14 cellular contexts compared by ENCODE assay signal in genomic region chr1:151368745-151369610, GRCh38. TPM values are rescaled to one million over a fixed set of nuclear protein-coding genes. Genes with fewer than 3 reads are reported as not detected.
A peak's percentile ranks its signal among the peaks of the same experiment; 100 is the strongest.
DNase-seq lines count a peak whose midpoint lies in the region; ATAC-seq and TF ChIP-seq lines count a peak whose summit lies in the region.
"Had no signal": no experiment of that assay in that cellular context is flagged by ENCODE, and none has a peak within 500 bp of the region (broad histone marks: within the 10 kb centered on the region; RNA-seq: fewer than 3 reads in every experiment).

No MANE protein-coding gene starts in this region.

- peak overlapping the region in 7 of 10 donors; percentile 53 to 89 (median 76) for H3K27ac ChIP-seq in heart right ventricle
- peak overlapping the region in 1 of 2 donors; percentile 76 for H3K27ac ChIP-seq in right atrium auricular region
- H3K27ac ChIP-seq in right lobe of liver = peak overlapping the region; percentile 39 to 81 (median 40)
- peak overlapping the region in 3 of 4 donors; percentile 24 to 84 (median 35) for H3K27ac ChIP-seq in upper lobe of left lung
- no peak overlapping the region for H3K27ac ChIP-seq in smooth muscle cell (ENCODE audit: low read depth)

- TF ChIP-seq POLR2A in right lobe of liver (IDR thresholded peaks at IDR 0.05) (no peak), upper lobe of left lung (IDR thresholded peaks at IDR 0.05) (no peak)

- no peaks in the 10 kb centered on the region for H3K27me3 ChIP-seq in heart right ventricle
- H3K27me3 ChIP-seq in right atrium auricular region = no peaks in the 10 kb centered on the region
- H3K27me3 ChIP-seq in right lobe of liver = no peaks in the 10 kb centered on the region
- no peaks in the 10 kb centered on the region for H3K27me3 ChIP-seq in upper lobe of left lung
- no peaks in the 10 kb centered on the region for H3K27me3 ChIP-seq in smooth muscle cell (ENCODE audit: low read depth)

- no peaks in the 10 kb centered on the region for H4K20me1 ChIP-seq in smooth muscle cell (ENCODE audit: low read depth)

- H3K4me3 ChIP-seq in heart right ventricle (peak overlapping the region in 1 of 10 donors; percentile 17), right atrium auricular region (no peak overlapping the region), right lobe of liver (peak overlapping the region in 1 of 3 donors; percentile 16), upper lobe of left lung (peak overlapping the region in 2 of 4 donors; percentile 63 to 66), smooth muscle cell (no peak overlapping the region)

- DNase-seq in heart right ventricle (no peak), right atrium auricular region (ENCODE audit: low spot score) (no peak), NCI-H69 (lab: John Stamatoyannopoulos, UW) (peak; percentile 68), right lobe of liver (peak; percentile 68 to 92 (median 89)), upper lobe of left lung (peak in 1 of 2 donors; percentile 41), 8988T (no peak), HCEC 1CT (no peak), smooth muscle cell (lab: John Stamatoyannopoulos, UW; ENCODE audit: unreplicated experiment) (no peak)
- DNase-seq: activated naive CD4-positive, alpha-beta T cell treated with anti-CD3 and anti-CD28 coated beads for 36 hours; EL; hippocampal formation; NCI-H2171 treated with DMSO at 0.1 percent for 48 hours; stimulated activated CD4-positive, alpha-beta T cell treated with anti-CD3 and anti-CD28 coated beads, Interleukin-15, amount 100 ng/mL, for 24 hours had no signal

- H3K4me2 ChIP-seq in smooth muscle cell = no peak overlapping the region

- intact Hi-C loops in heart right ventricle (cut with DNase I) = no loop called here
- intact Hi-C loops in right lobe of liver (cut with DNase I) = no loop called here

- H3F3A ChIP-seq in smooth muscle cell (ENCODE audit: low read depth) = no peaks in the 10 kb centered on the region

- no peak overlapping the region for H2AFZ ChIP-seq in smooth muscle cell (ENCODE audit: low read depth)

- H3K79me2 ChIP-seq in smooth muscle cell (ENCODE audit: low read depth) = peaks cover 4% of the 10 kb centered on the region

- ATAC-seq in heart right ventricle (no peak), right lobe of liver (peak; percentile 51 to 57 (median 54)), upper lobe of left lung (ENCODE audit: low FRiP score in 2 of 2) (no peak)
- ATAC-seq: stimulated activated effector memory CD8-positive, alpha-beta T cell treated with anti-CD3 and anti-CD28 coated beads, Interleukin-12 subunit alpha, Interleukin-12 subunit beta, amount 100 ng/mL, for 72 hours had no signal

- no peak for TF ChIP-seq EP300 in upper lobe of left lung (IDR thresholded peaks at IDR 0.05)

- WGBS in heart right ventricle, 2 donors = 92 to 93% methylated on average over 24 of the region's 24 CpGs
- WGBS in right lobe of liver (ENCODE audit: insufficient coverage, low coverage, low lambda C conversion rate, missing lambda C conversion rate) = 60% methylated on average over 3 of the region's 24 CpGs
- WGBS in upper lobe of left lung, 2 donors = 81 to 89% methylated on average over 10 to 23 of the region's 24 CpGs
- 96% methylated on average over 24 of the region's 24 CpGs for WGBS in smooth muscle cell (ENCODE audit: low lambda C conversion rate)

- peaks cover 21 to 62% (median 55%) of the 10 kb centered on the region in 9 donors for H3K4me1 ChIP-seq in heart right ventricle
- H3K4me1 ChIP-seq in right atrium auricular region = peaks cover 0 to 64% of the 10 kb centered on the region in 2 donors
- H3K4me1 ChIP-seq in right lobe of liver = peaks cover 0 to 55% (median 21%) of the 10 kb centered on the region in 4 donors
- peaks cover 33 to 52% (median 42%) of the 10 kb centered on the region in 4 donors for H3K4me1 ChIP-seq in upper lobe of left lung
- H3K4me1 ChIP-seq in smooth muscle cell (ENCODE audit: low read depth) = peaks cover 23% of the 10 kb centered on the region

- peaks cover 0 to 40% (median 18%) of the 10 kb centered on the region in 9 donors for H3K36me3 ChIP-seq in heart right ventricle
- H3K36me3 ChIP-seq in right atrium auricular region = peaks cover 24% of the 10 kb centered on the region
- H3K36me3 ChIP-seq in right lobe of liver = peaks cover 0 to 50% (median 21%) of the 10 kb centered on the region in 4 donors
- peaks cover 18 to 48% (median 30%) of the 10 kb centered on the region in 4 donors for H3K36me3 ChIP-seq in upper lobe of left lung
- H3K36me3 ChIP-seq in smooth muscle cell (ENCODE audit: low read depth) = no peaks in the 10 kb centered on the region

- no peak overlapping the region for H3K9ac ChIP-seq in smooth muscle cell (ENCODE audit: low read depth)

- H3K9me3 ChIP-seq in heart right ventricle (no peaks in the 10 kb centered on the region), right atrium auricular region (no peaks in the 10 kb centered on the region), right lobe of liver (no peaks in the 10 kb centered on the region), upper lobe of left lung (no peaks in the 10 kb centered on the region), smooth muscle cell (replicated peaks; ENCODE audit: low read depth) (no peaks in the 10 kb centered on the region)

- TF ChIP-seq CTCF in heart right ventricle (IDR thresholded peaks at IDR 0.05) = no peak
- no peak for TF ChIP-seq CTCF in right atrium auricular region (IDR thresholded peaks at IDR 0.05)
- TF ChIP-seq CTCF in right lobe of liver (IDR thresholded peaks at IDR 0.05) = no peak
- TF ChIP-seq CTCF in upper lobe of left lung (IDR thresholded peaks at IDR 0.05) = no peak
- no peak for TF ChIP-seq CTCF in smooth muscle cell (IDR thresholded peaks at IDR 0.05; ENCODE audit: borderline replicate concordance, insufficient read depth, poor library complexity, severe bottlenecking)

RNA-seq across cellular contexts. Expression of gene SELENBP1, which starts 3.5 kb away (rescaled TPM):
- total RNA-seq in heart right ventricle (100 to 1,000 TPM in 1 of 10 donors, 10 to 100 TPM in 9; 32.3 to 112 (median 59.7) TPM), right atrium auricular region (10 to 100 TPM; 41.7 to 43.6 TPM), right lobe of liver (100 to 1,000 TPM in 4 of 6 experiments, 10 to 100 TPM in 2; 83.4 to 423 (median 208) TPM), upper lobe of left lung (100 to 1,000 TPM; 241 to 804 (median 431) TPM), smooth muscle cell (22.0 and 26.7 TPM in 2 replicates)
- polyA plus RNA-seq in heart right ventricle (10 to 100 TPM; 20.7 to 54.1 TPM), smooth muscle cell (28.8 and 40.2 TPM in 2 replicates)
- total RNA-seq: activated naive CD4-positive, alpha-beta T cell treated with anti-CD3 and anti-CD28 coated beads for 36 hours had no signal

RNA-seq across cellular contexts. Expression of gene RFX5, which starts 21.9 kb away (rescaled TPM):
- total RNA-seq in heart right ventricle (10 to 100 TPM; 12.6 to 38.4 (median 24.0) TPM), right atrium auricular region (10 to 100 TPM; 17.9 to 20.2 TPM), right lobe of liver (10 to 100 TPM in 5 of 6 experiments, 1 to 10 TPM in 1; 9.8 to 23.0 (median 16.8) TPM), upper lobe of left lung (10 to 100 TPM; 31.5 to 55.5 (median 43.2) TPM), smooth muscle cell (22.7 and 53.0 TPM in 2 replicates)
- polyA plus RNA-seq in heart right ventricle (1 to 10 TPM; 6.5 to 8.9 TPM), smooth muscle cell (12.4 and 16.3 TPM in 2 replicates)

RNA-seq across cellular contexts. Expression of gene PSMB4, which starts 30.4 kb away (rescaled TPM):
- total RNA-seq in heart right ventricle = 100 to 1,000 TPM; 169 to 241 (median 203) TPM
- 100 to 1,000 TPM; 343 to 441 TPM for polyA plus RNA-seq in heart right ventricle
- total RNA-seq in right atrium auricular region = 100 to 1,000 TPM; 179 to 204 TPM
- total RNA-seq in right lobe of liver = 100 to 1,000 TPM; 125 to 174 (median 151) TPM
- total RNA-seq in upper lobe of left lung = 100 to 1,000 TPM; 127 to 216 (median 179) TPM
- 308 and 316 TPM in 2 replicates for total RNA-seq in smooth muscle cell
- polyA plus RNA-seq in smooth muscle cell = 88.6 and 94.1 TPM in 2 replicates

RNA-seq across cellular contexts. Expression of gene PI4KB, which starts 41.8 kb away (rescaled TPM):
- total RNA-seq in heart right ventricle (10 to 100 TPM; 37.1 to 52.1 (median 42.5) TPM), right atrium auricular region (10 to 100 TPM; 46.5 to 61.8 TPM), right lobe of liver (10 to 100 TPM; 20.0 to 24.7 (median 22.7) TPM), upper lobe of left lung (100 to 1,000 TPM in 1 of 6 donors, 10 to 100 TPM in 5; 41.3 to 127 (median 64.0) TPM), smooth muscle cell (28.0 and 32.2 TPM in 2 replicates)
- polyA plus RNA-seq in heart right ventricle (10 to 100 TPM; 17.6 to 29.0 TPM), smooth muscle cell (46.7 and 58.7 TPM in 2 replicates)

Comparison
In these comparisons a context has a peak if more than half of its experiments do, and no peak if none do; other contexts are left out.
1. ATAC-seq: peak in right lobe of liver (4 of 4); none in heart right ventricle (0 of 8) and upper lobe of left lung (0 of 2).
2. DNase-seq: peak in NCI-H69 (single experiment) and right lobe of liver (3 of 3); none in heart right ventricle (0 of 2), right atrium auricular region (single experiment), 8988T (single experiment), HCEC 1CT (single experiment) and smooth muscle cell (single experiment).